In the genomic region with DNA sequence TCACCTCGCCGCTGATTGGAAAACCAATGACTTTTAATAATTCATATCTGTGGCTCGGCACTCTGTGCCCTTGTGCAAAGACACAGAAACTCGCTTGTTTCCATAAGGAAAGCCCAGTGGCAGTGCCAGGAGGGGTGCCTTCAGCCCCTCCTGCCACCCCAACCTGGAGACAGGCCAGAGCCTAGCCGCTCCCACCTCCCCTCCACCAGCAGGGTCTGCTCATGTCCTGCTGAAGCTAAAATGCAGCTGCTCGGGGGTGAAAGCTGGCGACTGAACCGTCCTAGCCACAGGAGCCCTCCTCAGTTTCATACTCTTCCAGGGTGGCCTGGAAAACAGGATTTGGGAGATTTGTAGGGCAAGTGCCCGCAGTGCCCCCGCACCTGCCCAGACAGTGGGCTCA, we compare ENCODE assay signal across 20 cellular contexts. TPM values are rescaled to one million over a fixed set of nuclear protein-coding genes. Genes with fewer than 3 reads are reported as not detected.
DNase-seq lines count a peak whose midpoint lies in the region; ATAC-seq and TF ChIP-seq lines count a peak whose summit lies in the region.
"Had no signal": no experiment of that assay in that cellular context is flagged by ENCODE, and none has a peak within 500 bp of the region (broad histone marks: within the 10 kb centered on the region; RNA-seq: fewer than 3 reads in every experiment).

No MANE protein-coding gene starts in this region.

- no peak overlapping the region; the same call in 1 of the 2 replicates for H3K18ac ChIP-seq in IMR-90 (ENCODE audit: low read depth, low read length)

- no peak overlapping the region for H3K27ac Mint-ChIP-seq in activated CD4-positive, alpha-beta T cell treated with anti-CD3 and anti-CD28 coated beads for 36 hours
- H3K27ac Mint-ChIP-seq: T-cell had no signal

- no peak overlapping the region for H2BK5ac ChIP-seq in IMR-90 (ENCODE audit: low read depth, low read length, poor library complexity, severe bottlenecking)

- CTCF ChIA-PET in IMR-90 (lab: Yijun Ruan, JAX), result interaction anchor here (1.7 kb wide), 1 partner anchor 16 kb away, joined by 5 read pairs; no protein-coding TSS in a partner anchor
- CTCF ChIA-PET in activated CD4-positive, alpha-beta T cell treated with anti-CD3 and anti-CD28 coated beads for 36 hours (lab: Charles Lee), result interaction anchor here (0.8 to 0.9 kb wide), 2 partner anchors 78 to 99 kb away, joined by 3 read pairs; no protein-coding TSS in a partner anchor

- H3K79me1 ChIP-seq in IMR-90 (ENCODE audit: low read depth in 1 of 2, low read length in 2 of 2), result no peaks in the 10 kb centered on the region

- H3K9me1 ChIP-seq in IMR-90 (ENCODE audit: insufficient read depth, low read length), result no peaks in the 10 kb centered on the region

- ATAC-seq in IMR-90 (ENCODE audit: low read depth) (no peak), left colon (no peak), GM18870 (IDR thresholded peaks at IDR 0.05; ENCODE audit: unreplicated experiment) (no peak)
- ATAC-seq in activated CD4-positive, alpha-beta T cell treated with anti-CD3 and anti-CD28 coated beads for 36 hours, result no peak
- ATAC-seq: T-cell had no signal

- peak overlapping the region in 1 of 2 experiments; percentile 50; a peak in 1 of 4 replicates for H4K8ac ChIP-seq in IMR-90 (ENCODE audit: low read depth in 2 of 2, low read length in 2 of 2)

- H2BK15ac ChIP-seq in IMR-90 (ENCODE audit: low read depth, low read length), result no peak overlapping the region

- TF ChIP-seq EP300 in neural cell (conservative IDR thresholded peaks at IDR 0.05; ENCODE audit: poor library complexity, severe bottlenecking), result no peak

- intact Hi-C loops in IMR-90 (cut with micrococcal nuclease), result loop anchor here (10.0 kb wide), 1 partner anchor 63 kb away; no protein-coding TSS in a partner anchor
- intact Hi-C loops in activated CD4-positive, alpha-beta T cell treated with anti-CD3 and anti-CD28 coated beads for 36 hours (cut with DNase I, micrococcal nuclease), result no loop called here
- intact Hi-C loops in left colon (cut with DNase I, micrococcal nuclease), result no loop called here

- H3K9me3 ChIP-seq in IMR-90 (ENCODE audit: control insufficient read depth, insufficient read depth, low read length), result no peaks in the 10 kb centered on the region
- no peaks in the 10 kb centered on the region for H3K9me3 ChIP-seq in neural cell (ENCODE audit: low read length)
- H3K9me3 ChIP-seq: Caco-2, esophagus squamous epithelium, pancreas had no signal

- peaks cover 51% of the 10 kb centered on the region for H3K79me2 ChIP-seq in neural cell (replicated peaks; ENCODE audit: insufficient read depth, low read length)

- no TSS peak for BruUV-seq in IMR-90 (replicated peaks; lab: Mats Ljungman, UMichigan)

- H3K36me3 Mint-ChIP-seq in activated CD4-positive, alpha-beta T cell treated with anti-CD3 and anti-CD28 coated beads for 36 hours (ENCODE audit: low read depth), result no peaks in the 10 kb centered on the region
- H3K36me3 Mint-ChIP-seq: T-cell had no signal

- H3K4me1 ChIP-seq in IMR-90 (ENCODE audit: control insufficient read depth, insufficient read depth, low read length), result peaks cover 15% of the 10 kb centered on the region

- H3K4me3 Mint-ChIP-seq in activated CD4-positive, alpha-beta T cell treated with anti-CD3 and anti-CD28 coated beads for 36 hours, result no peak overlapping the region
- H3K4me3 Mint-ChIP-seq: T-cell had no signal

- H3K27me3 ChIP-seq in IMR-90 (ENCODE audit: control insufficient read depth, insufficient read depth, low read length) (no peaks in the 10 kb centered on the region), neural cell (ENCODE audit: insufficient read depth, low read depth, low read length) (no peaks in the 10 kb centered on the region)
- H3K27me3 ChIP-seq: pancreas had no signal

- peak overlapping the region; percentile 40; the same call in 1 of the 2 replicates for H4K91ac ChIP-seq in IMR-90 (ENCODE audit: insufficient read depth, low read depth, low read length)

- H3K9ac ChIP-seq in IMR-90 (ENCODE audit: low read depth, low read length) (no peak overlapping the region), neural cell (ENCODE audit: low read length) (peak overlapping the region; percentile 95)

- POLR2A ChIA-PET in IMR-90 (lab: Charles Lee; ENCODE audit: unreplicated experiment), result no interaction called here
- POLR2A ChIA-PET in activated CD4-positive, alpha-beta T cell treated with anti-CD3 and anti-CD28 coated beads for 36 hours (lab: Charles Lee), result no interaction called here

- no peak overlapping the region for H3K4me3 ChIP-seq in IMR-90 (ENCODE audit: insufficient read depth, low read depth, low read length)
- peak overlapping the region; percentile 83 for H3K4me3 ChIP-seq in neural cell (ENCODE audit: low read length)
- H3K4me3 ChIP-seq: esophagus squamous epithelium, pancreas had no signal

- peak overlapping the region; percentile 64 for H3K4ac ChIP-seq in IMR-90 (ENCODE audit: low read depth, low read length)

- TF ChIP-seq CTCF in IMR-90 (conservative IDR thresholded peaks at IDR 0.05; ENCODE audit: low read depth, low read length), result no peak
- TF ChIP-seq CTCF in neural cell (IDR thresholded peaks at IDR 0.05; ENCODE audit: poor library complexity, severe bottlenecking), result peak; percentile 21

- peaks cover 4% of the 10 kb centered on the region for H3F3A ChIP-seq in neural cell (ENCODE audit: insufficient read depth, low read length, poor library complexity, severe bottlenecking)

- H3K4me2 ChIP-seq in IMR-90 (ENCODE audit: low read depth, low read length), result no peak overlapping the region
- peak overlapping the region; percentile 88 for H3K4me2 ChIP-seq in neural cell (ENCODE audit: low read length)

- peaks cover 11% of the 10 kb centered on the region for H3K4me1 Mint-ChIP-seq in activated CD4-positive, alpha-beta T cell treated with anti-CD3 and anti-CD28 coated beads for 36 hours

- H3K36me3 ChIP-seq in IMR-90 (ENCODE audit: control insufficient read depth, insufficient read depth, low read length) (no peaks in the 10 kb centered on the region), neural cell (ENCODE audit: insufficient read depth, low read length) (no peaks in the 10 kb centered on the region)
- H3K36me3 ChIP-seq: esophagus squamous epithelium, pancreas had no signal

- dilution Hi-C loops in IMR-90 (cut with HindIII; ENCODE audit: low sequenced_read_pairs, unreplicated experiment), result no loop called here

- in situ Hi-C loops in IMR-90 (cut with MboI; ENCODE audit: low sequenced_read_pairs), result no loop called here

- no peak overlapping the region for H3K56ac ChIP-seq in IMR-90 (ENCODE audit: extremely low read depth, insufficient read depth, low read length)

- H3K14ac ChIP-seq in IMR-90 (replicated peaks; ENCODE audit: low read depth, low read length), result no peak overlapping the region

- DNase-seq in D341Med (ENCODE audit: low spot score) (peak; percentile 57), IMR-90 (no peak), caudate nucleus (lab: John Stamatoyannopoulos, UW) (no peak), NCI-H510A treated with DMSO at 0.1 percent for 48 hours (lab: John Stamatoyannopoulos, UW) (no peak), left colon (no peak)
- no peak for DNase-seq in activated CD4-positive, alpha-beta T cell treated with anti-CD3 and anti-CD28 coated beads for 36 hours
- DNase-seq: activated CD4-positive, alpha-beta T cell treated with anti-CD3 and anti-CD28 coated beads, Interleukin-2, amount 50 U/mL, for 4 hours; AML-193; Caco-2; central memory CD4-positive, alpha-beta T cell; esophagus squamous epithelium; Karpas-422; NCI-H1105 treated with DMSO at 0.1 percent for 48 hours; NCI-H345; pancreas; stimulated activated CD4-positive, alpha-beta T cell treated with anti-CD3 and anti-CD28 coated beads, Interleukin-1b, Interleukin-23, amount 100 ng/mL, for 48 hours; stimulated activated naive CD4-positive, alpha-beta T cell treated with Interleukin-2 at 50 U/mL for 16 hours had no signal

- H4K20me1 ChIP-seq in IMR-90 (ENCODE audit: insufficient read depth, low read length) (no peaks in the 10 kb centered on the region), neural cell (ENCODE audit: insufficient read depth) (no peaks in the 10 kb centered on the region)

- peak overlapping the region; percentile 47; the same call in 1 of the 2 replicates for H2BK20ac ChIP-seq in IMR-90 (ENCODE audit: low read depth, low read length)

- H2AK5ac ChIP-seq in IMR-90 (ENCODE audit: low read depth, low read length), result peak overlapping the region; percentile 65; the same call in 1 of the 2 replicates

- TF ChIP-seq RAD21 in IMR-90 (IDR thresholded peaks at IDR 0.05; ENCODE audit: low read length), result no peak
- no peak for TF ChIP-seq RAD21 in neural cell (conservative IDR thresholded peaks at IDR 0.05)

- H3K23ac ChIP-seq in IMR-90 (ENCODE audit: low read depth, low read length), result no peak overlapping the region

- peak overlapping the region; percentile 33; the same call in 1 of the 2 replicates for H2BK120ac ChIP-seq in IMR-90 (ENCODE audit: low read depth, low read length)

- no peak for TF ChIP-seq POLR2A in IMR-90 (IDR thresholded peaks at IDR 0.05; ENCODE audit: low read depth, low read length)

- H3K27ac ChIP-seq in IMR-90 (ENCODE audit: insufficient read depth, low read length), result no peak overlapping the region
- H3K27ac ChIP-seq in caudate nucleus (ENCODE audit: low read depth, low read length), result peak overlapping the region; percentile 44
- peak overlapping the region; percentile 99 for H3K27ac ChIP-seq in neural cell (ENCODE audit: low read length)
- H3K27ac ChIP-seq: pancreas had no signal

- H4K5ac ChIP-seq in IMR-90 (ENCODE audit: low read depth, low read length), result no peak overlapping the region; the same call in 1 of the 2 replicates

- H2AFZ ChIP-seq in IMR-90 (replicated peaks; ENCODE audit: low read length, poor library complexity) (peak overlapping the region; percentile 52), neural cell (ENCODE audit: low read depth, low read length) (no peak overlapping the region)

- H3K27me3 Mint-ChIP-seq in activated CD4-positive, alpha-beta T cell treated with anti-CD3 and anti-CD28 coated beads for 36 hours, result peaks cover 2% of the 10 kb centered on the region

- peak overlapping the region; percentile 34 for H2AK9ac ChIP-seq in IMR-90 (replicated peaks; ENCODE audit: low read depth, low read length, poor library complexity)

- no peaks in the 10 kb centered on the region for H3K9me3 Mint-ChIP-seq in activated CD4-positive, alpha-beta T cell treated with anti-CD3 and anti-CD28 coated beads for 36 hours (ENCODE audit: low read depth)
- H3K9me3 Mint-ChIP-seq: T-cell had no signal

- WGBS in IMR-90 (ENCODE audit: extremely low coverage in 2 of 2, insufficient read length in 1 of 2), 2 experiments, result 80% methylated on average over 3 of the region's 10 CpGs; no CpG with 5 or more reads in 1 of the 2 experiments

- H3K9me2 ChIP-seq in neural cell (ENCODE audit: insufficient read depth, low read length), result no peaks in the 10 kb centered on the region

RNA-seq across cellular contexts. Expression of a gene that starts 1.6 kb away (rescaled TPM):
- total RNA-seq in IMR-90 (2012; rRNA removed) (5.0 and 8.2 TPM in 2 replicates), left colon (100 to 1,000 TPM; 110 to 131 TPM)
- polyA plus RNA-seq in IMR-90 (2012; rRNA removed) (19.9 and 20.6 TPM in 2 replicates), neural cell (22.6 and 25.5 TPM in 2 replicates)
- polyA plus RNA-seq in IMR-90 (2012; cell fraction: cytosol; rRNA removed), result 10.7 and 13.6 TPM in 2 replicates
- polyA plus RNA-seq in IMR-90 (2012; cell fraction: nucleus; rRNA removed; ENCODE audit: low replicate concordance), result 59.8 and 70.3 TPM in 2 replicates
- 24.3 and 28.7 TPM in 2 replicates for polyA minus RNA-seq in neural cell
- under 1 TPM; 0.86 to 0.87 TPM for total RNA-seq in activated CD4-positive, alpha-beta T cell treated with anti-CD3 and anti-CD28 coated beads for 36 hours

RNA-seq across cellular contexts. Expression of a gene that starts 53.5 kb away (rescaled TPM):
- total RNA-seq in IMR-90 (2012; rRNA removed) (14.9 and 20.3 TPM in 2 replicates), left colon (10 to 100 TPM; 61.4 to 72.2 TPM)
- polyA plus RNA-seq in IMR-90 (2012; rRNA removed) (14.4 and 15.0 TPM in 2 replicates), neural cell (30.1 and 31.2 TPM in 2 replicates)
- 8.7 and 10.7 TPM in 2 replicates for polyA plus RNA-seq in IMR-90 (2012; cell fraction: cytosol; rRNA removed)
- polyA plus RNA-seq in IMR-90 (2012; cell fraction: nucleus; rRNA removed; ENCODE audit: low replicate concordance), result 6.9 and 17.1 TPM in 2 replicates
- 55.2 and 55.5 TPM in 2 replicates for polyA minus RNA-seq in neural cell
- 10 to 100 TPM; 55.9 to 57.6 TPM for total RNA-seq in activated CD4-positive, alpha-beta T cell treated with anti-CD3 and anti-CD28 coated beads for 36 hours

Comparison
In these comparisons a context has a peak if more than half of its experiments do, and no peak if none do; other contexts are left out.
1. RNA of a gene that starts 1.6 kb away (total RNA-seq): 110 to 131 TPM in left colon; 5.0 to 8.2 TPM in IMR-90 and 0.86 to 0.87 TPM in activated CD4-positive, alpha-beta T cell treated with anti-CD3 and anti-CD28 coated beads for 36 hours; every median in the first group is over 10 times any median in the second.